In genomic region chr12:14833336-14833735, GRCh38 we compare ENCODE assay signal across 28 cellular contexts. TPM values are rescaled to one million over a fixed set of nuclear protein-coding genes. Genes with fewer than 3 reads are reported as not detected.
"Had no signal": no experiment of that assay in that cellular context is flagged by ENCODE, and none has a peak within 500 bp of the region (broad histone marks: within the 10 kb centered on the region; RNA-seq: fewer than 3 reads in every experiment).

No MANE protein-coding gene starts in this region.

- H3K9me3 ChIP-seq: body of pancreas, MG63, SJCRH30 had no signal

- DNase-seq: activated CD4-positive, alpha-beta T cell treated with anti-CD3 and anti-CD28 coated beads for 48 hours; activated CD4-positive, alpha-beta T cell treated with anti-CD3 and anti-CD28 coated beads, Interleukin-2, amount 50 U/mL, for 4 hours; activated CD4-positive, CD25-positive, alpha-beta regulatory T cell treated with anti-CD3 and anti-CD28 coated beads, Interleukin-2, amount 50 U/mL, for 72 hours; activated CD8-positive, alpha-beta memory T cell treated with anti-CD3 and anti-CD28 coated beads, Interleukin-2, amount 50 U/mL, for 48 hours; activated CD8-positive, alpha-beta T cell treated with anti-CD3 and anti-CD28 coated beads, Interleukin-2, amount 10 ng/mL, durations not matched to agents 7 days and 5 days; activated naive CD4-positive, alpha-beta T cell treated with anti-CD3 and anti-CD28 coated beads, Interleukin-2, amount 50 U/mL, for 16 hours; activated naive CD8-positive, alpha-beta T cell treated with anti-CD3 and anti-CD28 coated beads, Interleukin-2, amount 10 ng/mL, durations not matched to agents 7 days and 5 days; activated T-cell treated with anti-CD3 and anti-CD28 coated beads, Interleukin-2, amount 50 U/mL, for 1 hour; aorta; body of pancreas; central memory CD4-positive, alpha-beta T cell; MG63; MV-4-11; NCI-H1092 treated with DMSO at 0.1 percent for 48 hours; NCI-H1417 treated with DMSO at 0.1 percent for 48 hours; NCI-H1694 treated with DMSO at 0.1 percent for 48 hours; NCI-H2029 treated with DMSO at 0.1 percent for 48 hours; NCI-H510A treated with DMSO at 0.1 percent for 48 hours; NCI-H69; NK-92 treated with Interleukin-12 subunit alpha and Interleukin-12 subunit beta, amount 100 ng/mL, for 24 hours; RPMI8226; SJCRH30; T-helper 17 cell; T-helper 9 cell had no signal

- H3K4me3 ChIP-seq: body of pancreas, MG63, SJCRH30 had no signal

- H3K36me3 ChIP-seq: MG63, SJCRH30 had no signal

- H3K27me3 ChIP-seq: body of pancreas, MG63, SJCRH30 had no signal

- ATAC-seq: activated CD8-positive, alpha-beta T cell treated with anti-CD3 and anti-CD28 coated beads, Interleukin-2, amount 10 ng/mL, durations not matched to agents 7 days and 5 days; Panc1; Right ventricle myocardium inferior; T-helper 17 cell; WTC11 had no signal

- H3K27ac ChIP-seq: body of pancreas, SJCRH30 had no signal

- H3K4me1 ChIP-seq: body of pancreas, SJCRH30 had no signal

- FAIRE-seq: bronchial epithelial cell had no signal

RNA-seq across cellular contexts. Expression of gene ART4, which starts 10.0 kb away (rescaled TPM):
- total RNA-seq: activated CD8-positive, alpha-beta T cell treated with anti-CD3 and anti-CD28 coated beads, Interleukin-2, amount 10 ng/mL, durations not matched to agents 7 days and 5 days; activated naive CD8-positive, alpha-beta T cell treated with anti-CD3 and anti-CD28 coated beads, Interleukin-2, amount 10 ng/mL, durations not matched to agents 7 days and 5 days; bronchial epithelial cell; SJCRH30; WTC11 had no signal

RNA-seq across cellular contexts. Expression of gene SMCO3, which starts 19.4 kb away (rescaled TPM):
- total RNA-seq: activated CD8-positive, alpha-beta T cell treated with anti-CD3 and anti-CD28 coated beads, Interleukin-2, amount 10 ng/mL, durations not matched to agents 7 days and 5 days; activated naive CD8-positive, alpha-beta T cell treated with anti-CD3 and anti-CD28 coated beads, Interleukin-2, amount 10 ng/mL, durations not matched to agents 7 days and 5 days; bronchial epithelial cell; SJCRH30; T-helper 17 cell; WTC11 had no signal
